Comparison of ENCODE assay signal across 11 cellular contexts in the genomic region with DNA sequence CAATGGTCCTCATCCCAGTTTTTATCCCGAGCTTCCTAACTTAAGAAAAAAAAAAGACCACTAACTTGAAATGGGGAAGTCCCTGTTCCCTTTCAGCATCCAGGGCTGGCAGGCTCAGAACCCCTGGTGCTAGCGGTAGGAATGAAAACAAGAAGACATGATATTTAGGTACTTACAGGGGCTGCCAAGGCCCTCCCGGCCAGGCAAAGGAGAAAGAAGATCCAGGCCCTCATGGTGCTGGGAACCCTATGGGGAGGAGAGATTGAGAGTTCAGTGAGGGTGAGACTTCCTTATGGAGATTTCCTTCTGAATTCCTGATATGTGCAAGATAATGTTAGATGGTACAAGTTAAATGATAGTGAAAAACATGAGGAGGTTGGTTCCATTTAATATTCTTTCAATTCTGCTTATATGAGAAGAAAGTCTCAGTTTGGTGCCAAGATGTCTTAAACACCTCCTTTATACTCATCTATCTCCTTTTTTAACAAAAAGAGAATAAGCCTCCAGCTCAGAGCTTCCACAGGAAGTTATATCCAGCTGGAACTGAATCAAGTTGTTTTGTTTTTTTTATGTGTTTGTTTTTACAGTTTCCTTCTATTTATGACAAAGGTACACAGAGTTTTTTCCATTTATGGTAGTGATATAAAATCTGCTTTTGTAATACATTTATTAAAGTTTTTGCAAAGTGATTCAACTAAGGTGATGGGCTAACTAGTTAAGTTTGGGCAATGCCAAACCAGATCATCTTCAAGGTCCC. TPM values are rescaled to one million over a fixed set of nuclear protein-coding genes. Genes with fewer than 3 reads are reported as not detected.
DNase-seq lines count a peak whose midpoint lies in the region; ATAC-seq and TF ChIP-seq lines count a peak whose summit lies in the region.
"Had no signal": no experiment of that assay in that cellular context is flagged by ENCODE, and none has a peak within 500 bp of the region (broad histone marks: within the 10 kb centered on the region; RNA-seq: fewer than 3 reads in every experiment).

No MANE protein-coding gene starts in this region.

- no peak overlapping the region for H4K91ac ChIP-seq in H9 (ENCODE audit: insufficient read length, low read depth, low read length)

- POLR2A ChIA-PET in activated CD4-positive, alpha-beta T cell treated with anti-CD3 and anti-CD28 coated beads, Interleukin-2, amount 10 ng/mL, durations not matched to agents 7 days and 5 days (lab: Charles Lee), result no interaction called here

- no peak overlapping the region for H3K4ac ChIP-seq in H9 (ENCODE audit: low read depth, low read length)

- no peak overlapping the region for H3K56ac ChIP-seq in H9 (ENCODE audit: insufficient read length, low read depth, low read length)

- H2AFZ ChIP-seq in H9 (ENCODE audit: low read length), result no peak overlapping the region
- no peak overlapping the region for H2AFZ ChIP-seq in hepatocyte

- TF ChIP-seq CTCF in H9 (conservative IDR thresholded peaks at IDR 0.05), result no peak
- TF ChIP-seq CTCF in hepatocyte (IDR thresholded peaks at IDR 0.05; ENCODE audit: poor library complexity), result no peak

- H3K4me1 ChIP-seq in H9 (ENCODE audit: insufficient read depth, low read length), result peaks cover 11% of the 10 kb centered on the region; the same call in 1 of the 2 replicates
- peaks cover 100% of the 10 kb centered on the region for H3K4me1 ChIP-seq in adipocyte (ENCODE audit: control insufficient read depth, insufficient read depth, low read length)
- peaks cover 46% of the 10 kb centered on the region for H3K4me1 ChIP-seq in hepatocyte (ENCODE audit: insufficient read depth)

- no peak overlapping the region for H4K8ac ChIP-seq in H9 (replicated peaks; ENCODE audit: insufficient read length, low read depth, low read length)

- peak overlapping the region; percentile 68 to 94 (median 84) for H3K27ac Mint-ChIP-seq in H9
- H3K27ac Mint-ChIP-seq in stimulated activated effector memory CD8-positive, alpha-beta T cell treated with anti-CD3 and anti-CD28 coated beads, Interleukin-12 subunit alpha, Interleukin-12 subunit beta, amount 100 ng/mL, for 72 hours, result no peak overlapping the region
- no peak overlapping the region for H3K27ac Mint-ChIP-seq in activated CD4-positive, alpha-beta T cell treated with anti-CD3 and anti-CD28 coated beads, Interleukin-2, amount 10 ng/mL, durations not matched to agents 7 days and 5 days

- H3K4me3 ChIP-seq in adipocyte (ENCODE audit: low read length) (peak overlapping the region; percentile 90), hepatocyte (no peak overlapping the region), skin epidermis (no peak overlapping the region), MG63 (no peak overlapping the region)

- no peak overlapping the region for H2BK5ac ChIP-seq in H9 (ENCODE audit: insufficient read length, low read length)

- no peaks in the 10 kb centered on the region for H3K79me2 ChIP-seq in H9 (ENCODE audit: insufficient read depth, low read length)
- peaks cover 46% of the 10 kb centered on the region for H3K79me2 ChIP-seq in hepatocyte

- no peak for ATAC-seq in GM21515 (IDR thresholded peaks at IDR 0.05; ENCODE audit: unreplicated experiment)
- no peak for ATAC-seq in stimulated activated effector memory CD8-positive, alpha-beta T cell treated with anti-CD3 and anti-CD28 coated beads, Interleukin-12 subunit alpha, Interleukin-12 subunit beta, amount 100 ng/mL, for 72 hours

- H3K4me3 Mint-ChIP-seq in H9, result peak overlapping the region in 1 of 2 experiments; percentile 5; a peak in 1 of 5 replicates
- H3K4me3 Mint-ChIP-seq in stimulated activated effector memory CD8-positive, alpha-beta T cell treated with anti-CD3 and anti-CD28 coated beads, Interleukin-12 subunit alpha, Interleukin-12 subunit beta, amount 100 ng/mL, for 72 hours, result no peak overlapping the region
- no peak overlapping the region for H3K4me3 Mint-ChIP-seq in activated CD4-positive, alpha-beta T cell treated with anti-CD3 and anti-CD28 coated beads, Interleukin-2, amount 10 ng/mL, durations not matched to agents 7 days and 5 days

- H3K36me3 ChIP-seq in adipocyte (ENCODE audit: control insufficient read depth, insufficient read depth, low read length, severe bottlenecking), result peaks cover 85% of the 10 kb centered on the region
- no peaks in the 10 kb centered on the region for H3K36me3 ChIP-seq in hepatocyte (replicated peaks; ENCODE audit: insufficient read depth, low read depth)
- peaks cover 96% of the 10 kb centered on the region for H3K36me3 ChIP-seq in MG63

- no peaks in the 10 kb centered on the region for H3K79me1 ChIP-seq in H9 (ENCODE audit: insufficient read depth, low read depth, low read length, poor library complexity, severe bottlenecking)

- CTCF ChIA-PET in activated CD4-positive, alpha-beta T cell treated with anti-CD3 and anti-CD28 coated beads, Interleukin-2, amount 10 ng/mL, durations not matched to agents 7 days and 5 days (lab: Charles Lee), result interaction anchor here (1.1 to 1.6 kb wide), 2 partner anchors 44 to 63 kb away, joined by 3 read pairs; no protein-coding TSS in a partner anchor

- H3K9ac ChIP-seq in H9 (ENCODE audit: extremely low read depth, insufficient read length, low read length) (no peak overlapping the region), adipocyte (ENCODE audit: low read length) (peak overlapping the region; percentile 99)

- H3K23ac ChIP-seq in H9 (ENCODE audit: insufficient read length, low read depth, low read length), result no peak overlapping the region

- no peak overlapping the region for H2AK5ac ChIP-seq in H9 (ENCODE audit: insufficient read length, low read length)

- H3K9me3 Mint-ChIP-seq in H9, result no peaks in the 10 kb centered on the region
- no peaks in the 10 kb centered on the region for H3K9me3 Mint-ChIP-seq in stimulated activated effector memory CD8-positive, alpha-beta T cell treated with anti-CD3 and anti-CD28 coated beads, Interleukin-12 subunit alpha, Interleukin-12 subunit beta, amount 100 ng/mL, for 72 hours
- H3K9me3 Mint-ChIP-seq in activated CD4-positive, alpha-beta T cell treated with anti-CD3 and anti-CD28 coated beads, Interleukin-2, amount 10 ng/mL, durations not matched to agents 7 days and 5 days, result no peaks in the 10 kb centered on the region

- H3K18ac ChIP-seq in H9 (ENCODE audit: insufficient read length, low read depth, low read length), result no peak overlapping the region

- no peak overlapping the region for H2BK12ac ChIP-seq in H9 (ENCODE audit: insufficient read length, low read depth, low read length)

- H3K27me3 Mint-ChIP-seq in H9 (ENCODE audit: low read depth), result no peaks in the 10 kb centered on the region
- H3K27me3 Mint-ChIP-seq in activated CD4-positive, alpha-beta T cell treated with anti-CD3 and anti-CD28 coated beads, Interleukin-2, amount 10 ng/mL, durations not matched to agents 7 days and 5 days, result peaks cover 10% of the 10 kb centered on the region

- no CpG with 5 or more reads among the region's 3 CpGs for WGBS in H9 (ENCODE audit: extremely low coverage, insufficient read length, low lambda C conversion rate)
- WGBS in hepatocyte (ENCODE audit: low lambda C conversion rate, missing lambda C conversion rate), result 63% methylated on average over 3 of the region's 3 CpGs

- no peak overlapping the region for H3K14ac ChIP-seq in H9 (ENCODE audit: insufficient read depth, low read length)

- no peak overlapping the region for H3K4me2 ChIP-seq in H9 (ENCODE audit: insufficient read depth, insufficient read length, low read length)
- peak overlapping the region; percentile 52 for H3K4me2 ChIP-seq in hepatocyte

- no peak overlapping the region for H2BK20ac ChIP-seq in H9 (ENCODE audit: low read depth, low read length, poor library complexity, severe bottlenecking)

- H3K9me3 ChIP-seq in H9 (ENCODE audit: control insufficient read depth, low read depth, low read length) (no peaks in the 10 kb centered on the region), adipocyte (ENCODE audit: control insufficient read depth, low read length) (no peaks in the 10 kb centered on the region), hepatocyte (ENCODE audit: low read depth) (no peaks in the 10 kb centered on the region), MG63 (no peaks in the 10 kb centered on the region)

- no peaks in the 10 kb centered on the region for H4K20me1 ChIP-seq in H9 (ENCODE audit: control insufficient read depth, insufficient read depth, insufficient read length)
- H4K20me1 ChIP-seq in hepatocyte (ENCODE audit: insufficient read depth, poor library complexity, severe bottlenecking), result peaks cover 51% of the 10 kb centered on the region

- DNase-seq in H9, result no peak
- no peak for DNase-seq in adipocyte (ENCODE audit: low read depth)
- no peak for DNase-seq in hepatocyte (ENCODE audit: low spot score)
- no peak for DNase-seq in MG63
- no peak for DNase-seq in stimulated activated effector memory CD8-positive, alpha-beta T cell treated with anti-CD3 and anti-CD28 coated beads, Interleukin-12 subunit alpha, Interleukin-12 subunit beta, amount 100 ng/mL, for 72 hours (ENCODE audit: low spot score in 2 of 2)
- DNase-seq in activated CD4-positive, alpha-beta T cell treated with anti-CD3 and anti-CD28 coated beads, Interleukin-2, amount 10 ng/mL, durations not matched to agents 7 days and 5 days, result no peak
- DNase-seq: DMS153, NCI-H526 treated with DMSO at 0.1 percent for 48 hours, posterior cingulate gyrus had no signal

- no peaks in the 10 kb centered on the region for H3K9me2 ChIP-seq in hepatocyte (replicated peaks; ENCODE audit: insufficient read depth)

- no peak overlapping the region for H4K5ac ChIP-seq in H9 (ENCODE audit: insufficient read length, low read depth, low read length)

- peaks cover 21 to 42% (median 37%) of the 10 kb centered on the region in 3 experiments; a peak in 6 of 7 replicates for H3K36me3 Mint-ChIP-seq in H9 (ENCODE audit: insufficient read depth in 1 of 3, low read depth in 3 of 3)
- H3K36me3 Mint-ChIP-seq in stimulated activated effector memory CD8-positive, alpha-beta T cell treated with anti-CD3 and anti-CD28 coated beads, Interleukin-12 subunit alpha, Interleukin-12 subunit beta, amount 100 ng/mL, for 72 hours, result no peaks in the 10 kb centered on the region
- H3K36me3 Mint-ChIP-seq in activated CD4-positive, alpha-beta T cell treated with anti-CD3 and anti-CD28 coated beads, Interleukin-2, amount 10 ng/mL, durations not matched to agents 7 days and 5 days (ENCODE audit: low read depth), result no peaks in the 10 kb centered on the region

- H3K27ac ChIP-seq in H9 (ENCODE audit: insufficient read length, low read depth, low read length) (no peak overlapping the region), hepatocyte (peak overlapping the region; percentile 83), skin epidermis (peak overlapping the region in 17 of 21 experiments; percentile 47 to 96 (median 76))

- H3T11ph ChIP-seq in H9 (ENCODE audit: low read length), result no peak overlapping the region

- no peaks in the 10 kb centered on the region for H3K27me3 ChIP-seq in H9 (ENCODE audit: insufficient read depth, low read length)
- no peaks in the 10 kb centered on the region for H3K27me3 ChIP-seq in adipocyte (replicated peaks; ENCODE audit: control insufficient read depth, insufficient read depth, low read length)
- H3K27me3 ChIP-seq in hepatocyte, result no peaks in the 10 kb centered on the region
- no peaks in the 10 kb centered on the region for H3K27me3 ChIP-seq in MG63

- H3K4me1 Mint-ChIP-seq in H9, result peaks cover 43 to 46% of the 10 kb centered on the region in 2 experiments
- no peaks in the 10 kb centered on the region for H3K4me1 Mint-ChIP-seq in stimulated activated effector memory CD8-positive, alpha-beta T cell treated with anti-CD3 and anti-CD28 coated beads, Interleukin-12 subunit alpha, Interleukin-12 subunit beta, amount 100 ng/mL, for 72 hours
- no peaks in the 10 kb centered on the region for H3K4me1 Mint-ChIP-seq in activated CD4-positive, alpha-beta T cell treated with anti-CD3 and anti-CD28 coated beads, Interleukin-2, amount 10 ng/mL, durations not matched to agents 7 days and 5 days

- H3K23me2 ChIP-seq in H9 (ENCODE audit: insufficient read length, low read depth, low read length, poor library complexity, severe bottlenecking), result no peaks in the 10 kb centered on the region

- no peak overlapping the region for H2BK15ac ChIP-seq in H9 (ENCODE audit: low read depth, low read length)

- no peak overlapping the region for H2BK120ac ChIP-seq in H9 (ENCODE audit: low read depth, low read length, poor library complexity, severe bottlenecking)

RNA-seq across cellular contexts. Expression of gene SPARC, which starts 10.6 kb away (rescaled TPM):
- total RNA-seq in H9 (2021), result 320 and 323 TPM in 2 replicates
- 4,086 and 4,089 TPM in 2 replicates for total RNA-seq in hepatocyte
- 15,889 and 16,729 TPM in 2 replicates for polyA plus RNA-seq in hepatocyte
- 1,117 and 1,361 TPM in 2 replicates for total RNA-seq in MG63 (2014; rRNA removed; shearing (Covaris generic); ENCODE audit: low replicate concordance)
- 1 to 10 TPM in 1 of 2 experiments, under 1 TPM in 1; 0.27 to 1.1 TPM for total RNA-seq in activated CD4-positive, alpha-beta T cell treated with anti-CD3 and anti-CD28 coated beads, Interleukin-2, amount 10 ng/mL, durations not matched to agents 7 days and 5 days

Comparison
In these comparisons a context has a peak if more than half of its experiments do, and no peak if none do; other contexts are left out.
1. H3K27ac Mint-ChIP-seq: peak in H9 (3 of 3); none in stimulated activated effector memory CD8-positive, alpha-beta T cell treated with anti-CD3 and anti-CD28 coated beads, Interleukin-12 subunit alpha, Interleukin-12 subunit beta, amount 100 ng/mL, for 72 hours (single experiment) and activated CD4-positive, alpha-beta T cell treated with anti-CD3 and anti-CD28 coated beads, Interleukin-2, amount 10 ng/mL, durations not matched to agents 7 days and 5 days (single experiment).
2. RNA of gene SPARC, which starts 10.6 kb away (total RNA-seq): 4,086 to 4,089 TPM in hepatocyte, 1,117 to 1,361 TPM in MG63 and 320 to 323 TPM in H9; 0.27 to 1.1 TPM in activated CD4-positive, alpha-beta T cell treated with anti-CD3 and anti-CD28 coated beads, Interleukin-2, amount 10 ng/mL, durations not matched to agents 7 days and 5 days; every median in the first group is over 100 times any median in the second.